In the genomic region with DNA sequence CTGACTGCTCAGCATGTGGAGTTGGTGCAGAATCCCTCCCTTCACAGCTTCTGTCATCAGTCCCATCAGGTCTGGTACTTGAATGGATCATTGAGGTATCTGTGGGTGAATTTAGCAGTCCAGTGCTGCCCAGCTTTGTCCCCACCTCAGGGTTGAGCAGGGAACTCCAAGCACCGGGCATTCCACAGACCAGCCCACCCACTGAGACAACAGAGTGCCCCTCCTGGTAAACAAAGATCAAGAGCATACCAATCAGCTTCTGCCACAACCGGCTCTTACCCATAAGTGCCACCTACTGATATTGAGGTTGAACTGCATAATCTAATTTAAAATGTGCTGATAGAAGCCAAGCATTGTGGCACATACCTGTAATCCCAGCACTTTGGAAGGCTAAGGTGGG, we compare ENCODE assay signal across 9 cellular contexts. TPM values are rescaled to one million over a fixed set of nuclear protein-coding genes. Genes with fewer than 3 reads are reported as not detected.
DNase-seq lines count a peak whose midpoint lies in the region; ATAC-seq and TF ChIP-seq lines count a peak whose summit lies in the region.
"Had no signal": no experiment of that assay in that cellular context is flagged by ENCODE, and none has a peak within 500 bp of the region (broad histone marks: within the 10 kb centered on the region; RNA-seq: fewer than 3 reads in every experiment).

No MANE protein-coding gene starts in this region.

- H3K27ac ChIP-seq in upper lobe of left lung = no peak overlapping the region
- H3K27ac ChIP-seq: SK-N-MC had no signal

- DNase-seq in NCI-H82 (lab: John Stamatoyannopoulos, UW) (peak; percentile 65), iPS DF 19.7 (ENCODE audit: low read depth, low spot score) (peak; percentile 61), GDM1 (lab: John Stamatoyannopoulos, UW) (no peak), upper lobe of left lung (no peak), CD1c-positive myeloid dendritic cell (ENCODE audit: extremely low spot score) (no peak)
- DNase-seq in activated effector memory CD4-positive, alpha-beta T cell treated with Interleukin-2 at 50 U/mL for 16 hours = no peak

- H3K27me3 ChIP-seq in upper lobe of left lung = no peaks in the 10 kb centered on the region

- H3K36me3 ChIP-seq in upper lobe of left lung = no peaks in the 10 kb centered on the region

- TF ChIP-seq CTCF in GM12875 (IDR thresholded peaks at IDR 0.05; ENCODE audit: borderline replicate concordance, insufficient read depth, low read depth, low read length) = 0 out of 2 replicates have a peak, but pooled peaks have one; percentile 22
- TF ChIP-seq CTCF in upper lobe of left lung (IDR thresholded peaks at IDR 0.05) = no peak

- H3K4me1 ChIP-seq in upper lobe of left lung = no peaks in the 10 kb centered on the region

- TF ChIP-seq EP300 in upper lobe of left lung (IDR thresholded peaks at IDR 0.05) = no peak

- no peaks in the 10 kb centered on the region for H3K9me3 ChIP-seq in upper lobe of left lung

- ATAC-seq in HG02642 (IDR thresholded peaks at IDR 0.05; ENCODE audit: poor library complexity, unreplicated experiment) (peak; percentile 73), upper lobe of left lung (ENCODE audit: low FRiP score in 2 of 2) (no peak)

- TF ChIP-seq POLR2A in upper lobe of left lung (IDR thresholded peaks at IDR 0.05) = no peak

- H3K4me3 ChIP-seq in GM12875 (ENCODE audit: low read depth, low read length) = no peak overlapping the region
- H3K4me3 ChIP-seq in upper lobe of left lung = no peak overlapping the region
- H3K4me3 ChIP-seq: SK-N-MC had no signal

- 8% methylated on average over 2 of the region's 2 CpGs; no CpG with 5 or more reads in 1 of the 2 donors for WGBS in upper lobe of left lung, 2 donors

RNA-seq across cellular contexts. Expression of a gene that starts 57.1 kb away (rescaled TPM):
- 100 to 1,000 TPM in 2 of 6 donors, 10 to 100 TPM in 4; 74.9 to 145 (median 88.3) TPM for total RNA-seq in upper lobe of left lung

Comparison
In these comparisons a context has a peak if more than half of its experiments do, and no peak if none do; other contexts are left out.
1. DNase-seq: peak in NCI-H82 (single experiment) and iPS DF 19.7 (single experiment); none in GDM1 (single experiment), upper lobe of left lung (0 of 2), CD1c-positive myeloid dendritic cell (single experiment) and activated effector memory CD4-positive, alpha-beta T cell treated with Interleukin-2 at 50 U/mL for 16 hours (single experiment).